Comparison of ENCODE assay signal across 15 cellular contexts in genomic region chr1:198519639-198520501, GRCh38. TPM values are rescaled to one million over a fixed set of nuclear protein-coding genes. Genes with fewer than 3 reads are reported as not detected.
DNase-seq lines count a peak whose midpoint lies in the region; ATAC-seq, FAIRE-seq and TF ChIP-seq lines count a peak whose summit lies in the region.
"Had no signal": no experiment of that assay in that cellular context is flagged by ENCODE, and none has a peak within 500 bp of the region (broad histone marks: within the 10 kb centered on the region; RNA-seq: fewer than 3 reads in every experiment).

No MANE protein-coding gene starts in this region.

- H3K4me1 Mint-ChIP-seq in astrocyte (ENCODE audit: low read depth, unreplicated experiment), result no peaks in the 10 kb centered on the region

- CTCF ChIA-PET in A673 (lab: Charles Lee), result no interaction called here

- H3K9me3 ChIP-seq in A673 (ENCODE audit: low read depth, low read length, poor library complexity, severe bottlenecking) (no peaks in the 10 kb centered on the region), HUES64 (ENCODE audit: insufficient read depth, low read depth, low read length) (no peaks in the 10 kb centered on the region), astrocyte (ENCODE audit: insufficient read depth, low read depth, low read length) (no peaks in the 10 kb centered on the region), ovary (no peaks in the 10 kb centered on the region)

- H3K79me2 ChIP-seq in astrocyte (ENCODE audit: insufficient read depth, low read length), result no peaks in the 10 kb centered on the region
- H3K79me2 ChIP-seq: parathyroid adenoma had no signal

- no peak for TF ChIP-seq POLR2A in ovary (IDR thresholded peaks at IDR 0.05)

- H3K4me2 ChIP-seq in astrocyte (ENCODE audit: low read length), result no peak overlapping the region
- H3K4me2 ChIP-seq: KMS-11 had no signal

- DNase-seq in A673 (ENCODE audit: low spot score) (peak; percentile 46), astrocyte (ENCODE audit: low read depth) (no peak), ovary (no peak), DMS153 treated with DMSO at 0.1 percent for 48 hours (lab: John Stamatoyannopoulos, UW; ENCODE audit: unreplicated experiment) (no peak), retina (no peak), SHP77 (lab: John Stamatoyannopoulos, UW) (no peak)
- DNase-seq: brain microvascular endothelial cell, kidney glomerular epithelial cell had no signal

- no TSS peak for BruUV-seq in A673 (replicated peaks; lab: Mats Ljungman, UMichigan)

- no peaks in the 10 kb centered on the region for H4K20me1 ChIP-seq in astrocyte (ENCODE audit: insufficient read depth, low read length)

- no peak overlapping the region for H2AFZ ChIP-seq in astrocyte (ENCODE audit: low read depth, low read length)
- H2AFZ ChIP-seq: parathyroid adenoma had no signal

- H3K4me3 Mint-ChIP-seq in astrocyte (ENCODE audit: unreplicated experiment), result no peak overlapping the region

- TF ChIP-seq EP300 in ovary (IDR thresholded peaks at IDR 0.05), result no peak

- intact Hi-C loops in A673 (cut with micrococcal nuclease; ENCODE audit: unreplicated experiment) (no loop called here), ovary (cut with DNase I) (no loop called here)

- 85% methylated on average over 10 of the region's 10 CpGs for WGBS in HUES64
- 87 to 92% (median 89%) methylated on average over 10 of the region's 10 CpGs for WGBS in ovary, 3 donors

- H3K4me3 ChIP-seq in A673 (ENCODE audit: low read depth, low read length, poor library complexity, severe bottlenecking) (no peak overlapping the region), HUES64 (ENCODE audit: low read length) (no peak overlapping the region), astrocyte (ENCODE audit: insufficient read depth, low read depth, low read length) (no peak overlapping the region), ovary (no peak overlapping the region)

- TF ChIP-seq CTCF in A673 (conservative IDR thresholded peaks at IDR 0.05; ENCODE audit: low read depth, low read length) (no peak), astrocyte (IDR thresholded peaks at IDR 0.05; ENCODE audit: insufficient read depth, low read depth, low read length) (no peak), ovary (IDR thresholded peaks at IDR 0.05) (no peak)

- no peaks in the 10 kb centered on the region for H3K36me3 Mint-ChIP-seq in astrocyte (ENCODE audit: low read depth, unreplicated experiment)

- no peaks in the 10 kb centered on the region for H3K27me3 Mint-ChIP-seq in astrocyte (ENCODE audit: low read depth, unreplicated experiment)

- no peaks in the 10 kb centered on the region for H3K9me3 Mint-ChIP-seq in astrocyte (ENCODE audit: unreplicated experiment)

- H3K27ac Mint-ChIP-seq in astrocyte (ENCODE audit: unreplicated experiment), result no peak overlapping the region

- peak; percentile 2 for ATAC-seq in GM19025 (IDR thresholded peaks at IDR 0.05; ENCODE audit: low read depth, unreplicated experiment)

- POLR2A ChIA-PET in A673 (lab: Charles Lee; ENCODE audit: low non-redundant PET), result interaction anchor here (0.7 kb wide), 1 partner anchor 32 kb away, joined by 4 read pairs; no protein-coding TSS in a partner anchor

- H3K27me3 ChIP-seq in A673 (replicated peaks; ENCODE audit: insufficient read depth, low read depth, low read length, poor library complexity) (no peaks in the 10 kb centered on the region), HUES64 (ENCODE audit: insufficient read depth, low read length) (no peaks in the 10 kb centered on the region), astrocyte (ENCODE audit: insufficient read depth, low read length) (no peaks in the 10 kb centered on the region), ovary (no peaks in the 10 kb centered on the region)
- H3K27me3 ChIP-seq: brain microvascular endothelial cell had no signal

- no peak overlapping the region for H3K9ac ChIP-seq in HUES64 (ENCODE audit: low read depth, low read length)
- H3K9ac ChIP-seq in astrocyte (ENCODE audit: low read length), result no peak overlapping the region
- H3K9ac ChIP-seq: KMS-11, parathyroid adenoma had no signal

- FAIRE-seq in astrocyte (lab: Jason Lieb, UNC), result peak; percentile 45

- H3K4me1 ChIP-seq in A673 (ENCODE audit: insufficient read depth, low read length, poor library complexity, severe bottlenecking), result peaks cover 46% of the 10 kb centered on the region
- peaks cover 25% of the 10 kb centered on the region for H3K4me1 ChIP-seq in HUES64 (ENCODE audit: insufficient read depth, low read length)
- peaks cover 3% of the 10 kb centered on the region for H3K4me1 ChIP-seq in astrocyte (ENCODE audit: insufficient read depth, low read length)
- no peaks in the 10 kb centered on the region for H3K4me1 ChIP-seq in ovary (ENCODE audit: insufficient read depth)
- H3K4me1 ChIP-seq: parathyroid adenoma had no signal

- H3K36me3 ChIP-seq in A673 (ENCODE audit: insufficient read depth, low read length, poor library complexity, severe bottlenecking), result no peaks in the 10 kb centered on the region
- H3K36me3 ChIP-seq in HUES64 (ENCODE audit: insufficient read depth, low read length), result no peaks in the 10 kb centered on the region
- no peaks in the 10 kb centered on the region for H3K36me3 ChIP-seq in astrocyte (ENCODE audit: insufficient read depth, low read length)
- H3K36me3 ChIP-seq in ovary, result no peaks in the 10 kb centered on the region
- H3K36me3 ChIP-seq: brain microvascular endothelial cell had no signal

- peak overlapping the region; percentile 57 for H3K27ac ChIP-seq in A673 (ENCODE audit: low read depth, low read length, poor library complexity, severe bottlenecking)
- peak overlapping the region; percentile 5; the same call in 1 of the 2 replicates for H3K27ac ChIP-seq in HUES64 (ENCODE audit: low read depth, low read length)
- H3K27ac ChIP-seq in astrocyte (ENCODE audit: low read depth, low read length), result no peak overlapping the region
- H3K27ac ChIP-seq in ovary, result no peak overlapping the region
- H3K27ac ChIP-seq: brain microvascular endothelial cell, KMS-11, parathyroid adenoma, VCaP had no signal

RNA-seq across cellular contexts. Expression of gene ATP6V1G3, which starts 20.6 kb away (rescaled TPM):
- total RNA-seq in A673 (2021), result 0.71 TPM in 1 of 2 replicates, not detected in the other
- polyA plus RNA-seq in HUES64 (2013, experiment 1 of 2), result not detected
- polyA plus RNA-seq in HUES64 (2013, experiment 2 of 2), result not detected
- total RNA-seq in astrocyte, result not detected in 2 replicates
- not detected for total RNA-seq in ovary
- not detected for polyA plus RNA-seq in ovary
- total RNA-seq: fibroblast of lung had no signal
- polyA plus RNA-seq: BJ, fibroblast of lung had no signal

Comparison
In these comparisons a context has a peak if more than half of its experiments do, and no peak if none do; other contexts are left out.
1. H3K27ac ChIP-seq: peak in A673 (single experiment) and HUES64 (single experiment); none in astrocyte (single experiment) and ovary (0 of 2).